In genomic region chr3:108610651-108611050, GRCh38 we compare ENCODE assay signal across 38 cellular contexts.
"Had no signal": no experiment of that assay in that cellular context is flagged by ENCODE, and none has a peak within 500 bp of the region (broad histone marks: within the 10 kb centered on the region; RNA-seq: fewer than 3 reads in every experiment).

No MANE protein-coding gene starts in this region.

- FAIRE-seq: bronchial epithelial cell, TTC549 had no signal

- H3K27ac Mint-ChIP-seq: activated B cell treated with CpG ODN at 0.5 μM for 24 hours; activated CD4-positive, alpha-beta memory T cell treated with anti-CD3 and anti-CD28 coated beads for 36 hours; activated CD4-positive, alpha-beta T cell treated with anti-CD3 and anti-CD28 coated beads, Interleukin-2, amount 10 ng/mL, durations not matched to agents 24 days and 14 days; activated CD8-positive, alpha-beta T cell treated with anti-CD3 and anti-CD28 coated beads for 36 hours; activated naive CD4-positive, alpha-beta T cell treated with anti-CD3 and anti-CD28 coated beads for 36 hours; activated naive CD4-positive, alpha-beta T cell treated with anti-CD3 and anti-CD28 coated beads, Interleukin-2, amount 50 U/mL, for 72 hours; activated naive CD8-positive, alpha-beta T cell treated with anti-CD3 and anti-CD28 coated beads for 36 hours; activated T-cell treated with anti-CD3 and anti-CD28 coated beads, Interleukin-2, amount 50 U/mL, for 72 hours; activated T-helper 1 cell treated with anti-CD3 and anti-CD28 coated beads, Interleukin-12 subunit alpha, Interleukin-12 subunit beta, Interleukin-2, Interleukin-4 antibody, amounts not matched to agents 30 ng/mL and 10 ng/mL and 1 ng/mL, durations not matched to agents 14 hours and 24 hours and 36 hours; activated T-helper 17 cell treated with anti-CD3 and anti-CD28 coated beads, Interleukin-2, amount 50 U/mL, for 72 hours; brain; T-helper 1 cell treated with Interleukin-12 subunit alpha and Interleukin-12 subunit beta and Interleukin-4 antibody, amounts not matched to agents 30 μg/mL and 1 μg/mL, for 36 hours; T-helper 2 cell treated with Interferon-gamma antibody and Interleukin-4, amounts not matched to agents 5 μg/mL and 100 μg/mL, for 36 hours had no signal

- H3K4me3 Mint-ChIP-seq: activated B cell treated with CpG ODN at 0.5 μM for 24 hours; activated CD4-positive, alpha-beta memory T cell treated with anti-CD3 and anti-CD28 coated beads for 36 hours; activated CD4-positive, alpha-beta T cell treated with anti-CD3 and anti-CD28 coated beads, Interleukin-2, amount 10 ng/mL, durations not matched to agents 24 days and 14 days; activated CD8-positive, alpha-beta T cell treated with anti-CD3 and anti-CD28 coated beads for 36 hours; activated naive CD4-positive, alpha-beta T cell treated with anti-CD3 and anti-CD28 coated beads for 36 hours; activated naive CD8-positive, alpha-beta T cell treated with anti-CD3 and anti-CD28 coated beads for 36 hours; activated T-cell treated with anti-CD3 and anti-CD28 coated beads, Interleukin-2, amount 50 U/mL, for 4 hours; activated T-cell treated with anti-CD3 and anti-CD28 coated beads, Interleukin-2, amount 50 U/mL, for 72 hours; activated T-helper 1 cell treated with anti-CD3 and anti-CD28 coated beads, Interleukin-12 subunit alpha, Interleukin-12 subunit beta, Interleukin-2, Interleukin-4 antibody, amounts not matched to agents 30 ng/mL and 10 ng/mL and 1 ng/mL, durations not matched to agents 14 hours and 24 hours and 36 hours; activated T-helper 17 cell treated with anti-CD3 and anti-CD28 coated beads, Interleukin-2, amount 50 U/mL, for 72 hours; brain; central memory CD8-positive, alpha-beta T cell; T-helper 1 cell treated with Interleukin-12 subunit alpha and Interleukin-12 subunit beta and Interleukin-4 antibody, amounts not matched to agents 30 μg/mL and 1 μg/mL, for 36 hours; T-helper 2 cell treated with Interferon-gamma antibody and Interleukin-4, amounts not matched to agents 5 μg/mL and 100 μg/mL, for 36 hours had no signal

- H3K27ac ChIP-seq: adrenal gland, cardiac muscle cell, VCaP had no signal

- H3K36me3 Mint-ChIP-seq: activated naive CD4-positive, alpha-beta T cell treated with anti-CD3 and anti-CD28 coated beads, Interleukin-2, amount 50 U/mL, for 72 hours had no signal

- H3K4me3 ChIP-seq: adrenal gland, cardiac muscle cell had no signal

- H3K4me1 ChIP-seq: adrenal gland had no signal

- H3K36me3 ChIP-seq: adrenal gland, cardiac muscle cell had no signal

- H3K27me3 Mint-ChIP-seq: activated B cell treated with CpG ODN at 0.5 μM for 24 hours; activated CD4-positive, alpha-beta memory T cell treated with anti-CD3 and anti-CD28 coated beads for 36 hours; activated CD4-positive, alpha-beta T cell treated with anti-CD3 and anti-CD28 coated beads, Interleukin-2, amount 10 ng/mL, durations not matched to agents 24 days and 14 days; activated CD8-positive, alpha-beta T cell treated with anti-CD3 and anti-CD28 coated beads for 36 hours; activated naive CD8-positive, alpha-beta T cell treated with anti-CD3 and anti-CD28 coated beads for 36 hours; activated T-helper 17 cell treated with anti-CD3 and anti-CD28 coated beads, Interleukin-2, amount 50 U/mL, for 72 hours; brain; central memory CD8-positive, alpha-beta T cell had no signal

- DNase-seq: activated B cell treated with CpG ODN at 0.5 μM for 24 hours; activated CD4-positive, alpha-beta memory T cell treated with anti-CD3 and anti-CD28 coated beads for 36 hours; activated CD4-positive, alpha-beta T cell treated with anti-CD3 and anti-CD28 coated beads for 4 hours; activated CD4-positive, alpha-beta T cell treated with anti-CD3 and anti-CD28 coated beads, Interleukin-2, amount 10 ng/mL, durations not matched to agents 24 days and 14 days; activated CD4-positive, alpha-beta T cell treated with anti-CD3 and anti-CD28 coated beads, Interleukin-2, amount 50 U/mL, for 1 hour; activated CD4-positive, alpha-beta T cell treated with anti-CD3 and anti-CD28 coated beads, Interleukin-2, amount 50 U/mL, for 4 hours; activated CD4-positive, CD25-positive, alpha-beta regulatory T cell treated with anti-CD3 and anti-CD28 coated beads, Interleukin-2, amount 50 U/mL, for 72 hours; activated CD8-positive, alpha-beta memory T cell treated with anti-CD3 and anti-CD28 coated beads, Interleukin-2, amount 50 U/mL, for 4 hours; activated CD8-positive, alpha-beta T cell treated with anti-CD3 and anti-CD28 coated beads for 36 hours; activated effector memory CD4-positive, alpha-beta T cell treated with anti-CD3 and anti-CD28 coated beads, Interleukin-2, amount 50 U/mL, for 16 hours; activated gamma-delta T cell treated with Interleukin-2 at 50 U/mL for 16 hours; activated naive CD4-positive, alpha-beta T cell; activated naive CD4-positive, alpha-beta T cell treated with anti-CD3 and anti-CD28 coated beads for 36 hours; activated naive CD4-positive, alpha-beta T cell treated with anti-CD3 and anti-CD28 coated beads, Interleukin-2, amount 50 U/mL, for 16 hours; activated naive CD8-positive, alpha-beta T cell treated with anti-CD3 and anti-CD28 coated beads for 36 hours; activated T-cell treated with anti-CD3 and anti-CD28 coated beads for 4 hours; activated T-cell treated with anti-CD3 and anti-CD28 coated beads, Interleukin-2, amount 50 U/mL, for 1 hour; activated T-cell treated with anti-CD3 and anti-CD28 coated beads, Interleukin-2, amount 50 U/mL, for 4 hours; activated T-cell treated with anti-CD3 and anti-CD28 coated beads, Interleukin-2, amount 50 U/mL, for 72 hours; adrenal gland; amniotic stem cell; aorta; caudate nucleus; cerebellar nuclear complex; T-helper 1 cell; T-helper 2 cell; T-helper 9 cell had no signal

- H3K27me3 ChIP-seq: adrenal gland, cardiac muscle cell had no signal

- H3K9me3 Mint-ChIP-seq: activated B cell treated with CpG ODN at 0.5 μM for 24 hours; activated CD4-positive, alpha-beta memory T cell treated with anti-CD3 and anti-CD28 coated beads for 36 hours; activated CD4-positive, alpha-beta T cell treated with anti-CD3 and anti-CD28 coated beads, Interleukin-2, amount 10 ng/mL, durations not matched to agents 24 days and 14 days; activated CD8-positive, alpha-beta T cell treated with anti-CD3 and anti-CD28 coated beads for 36 hours; activated naive CD4-positive, alpha-beta T cell treated with anti-CD3 and anti-CD28 coated beads for 36 hours; activated naive CD4-positive, alpha-beta T cell treated with anti-CD3 and anti-CD28 coated beads, Interleukin-2, amount 50 U/mL, for 72 hours; activated naive CD8-positive, alpha-beta T cell treated with anti-CD3 and anti-CD28 coated beads for 36 hours; activated T-cell treated with anti-CD3 and anti-CD28 coated beads, Interleukin-2, amount 50 U/mL, for 4 hours; activated T-cell treated with anti-CD3 and anti-CD28 coated beads, Interleukin-2, amount 50 U/mL, for 72 hours; activated T-helper 1 cell treated with anti-CD3 and anti-CD28 coated beads, Interleukin-12 subunit alpha, Interleukin-12 subunit beta, Interleukin-2, Interleukin-4 antibody, amounts not matched to agents 30 ng/mL and 10 ng/mL and 1 ng/mL, durations not matched to agents 14 hours and 24 hours and 36 hours; activated T-helper 17 cell treated with anti-CD3 and anti-CD28 coated beads, Interleukin-2, amount 50 U/mL, for 72 hours; brain; central memory CD8-positive, alpha-beta T cell; T-helper 1 cell treated with Interleukin-12 subunit alpha and Interleukin-12 subunit beta and Interleukin-4 antibody, amounts not matched to agents 30 μg/mL and 1 μg/mL, for 36 hours; T-helper 2 cell treated with Interferon-gamma antibody and Interleukin-4, amounts not matched to agents 5 μg/mL and 100 μg/mL, for 36 hours had no signal

- H3K4me1 Mint-ChIP-seq: activated T-helper 17 cell treated with anti-CD3 and anti-CD28 coated beads, Interleukin-2, amount 50 U/mL, for 72 hours had no signal

- H3K9me3 ChIP-seq: adrenal gland had no signal

- ATAC-seq: activated CD8-positive, alpha-beta T cell treated with anti-CD3 and anti-CD28 coated beads for 36 hours; activated naive CD4-positive, alpha-beta T cell treated with anti-CD3 and anti-CD28 coated beads, Interleukin-2, amount 50 U/mL, for 72 hours; activated T-cell treated with anti-CD3 and anti-CD28 coated beads, Interleukin-2, amount 50 U/mL, for 4 hours; activated T-cell treated with anti-CD3 and anti-CD28 coated beads, Interleukin-2, amount 50 U/mL, for 72 hours; activated T-helper 17 cell treated with anti-CD3 and anti-CD28 coated beads, Interleukin-2, amount 50 U/mL, for 72 hours had no signal
